In the genomic region with DNA sequence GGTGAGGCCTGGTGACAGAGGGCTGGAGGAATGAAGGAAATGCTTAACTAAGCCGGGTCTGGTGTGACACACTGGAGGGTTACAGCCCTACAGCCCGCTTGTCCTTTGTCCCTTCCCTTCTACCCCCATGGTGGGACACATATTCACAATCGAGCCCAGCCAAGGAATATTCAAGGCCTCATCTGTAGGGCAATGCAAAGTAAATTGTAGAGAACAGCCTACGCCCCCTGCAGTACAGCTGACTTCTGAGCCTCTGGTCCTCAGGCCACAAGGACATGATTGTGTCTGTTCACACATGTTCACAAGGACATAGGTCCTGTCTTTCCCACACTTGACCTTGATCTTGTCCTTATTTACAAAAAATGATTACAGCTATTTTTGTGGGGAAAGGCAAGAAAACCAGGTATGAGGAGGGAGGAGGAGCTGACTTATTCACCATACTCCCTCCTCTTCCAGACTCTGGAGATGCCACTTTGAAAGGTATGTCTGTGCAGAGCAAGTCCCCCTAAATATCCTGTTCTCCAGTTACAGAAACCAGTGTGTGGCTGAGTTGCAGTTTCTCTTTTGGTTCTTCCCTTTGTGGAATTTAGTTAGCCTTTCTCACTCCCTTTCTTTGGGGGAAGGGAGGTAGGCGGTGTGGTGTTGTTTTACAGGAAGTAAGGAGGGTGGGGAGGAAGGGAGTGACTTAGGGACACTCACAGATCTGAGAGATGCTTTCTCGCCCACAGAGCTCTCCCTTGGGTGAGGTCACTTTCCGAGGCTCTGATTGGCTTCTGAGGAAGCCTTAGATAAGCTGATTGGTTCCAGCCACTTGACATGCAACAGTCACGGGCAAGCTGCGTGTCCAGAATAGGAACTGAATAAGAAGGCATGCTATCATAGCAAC, we compare ENCODE assay signal across 1 cellular context.
TF ChIP-seq lines count a peak whose summit lies in the region.

No MANE protein-coding gene starts in this region.

TF ChIP-seq in PFSK-1, 5 proteins besides CTCF, POLR2A, EP300 and RAD21 (continued from another document):
- TF ChIP-seq, protein P1, sequence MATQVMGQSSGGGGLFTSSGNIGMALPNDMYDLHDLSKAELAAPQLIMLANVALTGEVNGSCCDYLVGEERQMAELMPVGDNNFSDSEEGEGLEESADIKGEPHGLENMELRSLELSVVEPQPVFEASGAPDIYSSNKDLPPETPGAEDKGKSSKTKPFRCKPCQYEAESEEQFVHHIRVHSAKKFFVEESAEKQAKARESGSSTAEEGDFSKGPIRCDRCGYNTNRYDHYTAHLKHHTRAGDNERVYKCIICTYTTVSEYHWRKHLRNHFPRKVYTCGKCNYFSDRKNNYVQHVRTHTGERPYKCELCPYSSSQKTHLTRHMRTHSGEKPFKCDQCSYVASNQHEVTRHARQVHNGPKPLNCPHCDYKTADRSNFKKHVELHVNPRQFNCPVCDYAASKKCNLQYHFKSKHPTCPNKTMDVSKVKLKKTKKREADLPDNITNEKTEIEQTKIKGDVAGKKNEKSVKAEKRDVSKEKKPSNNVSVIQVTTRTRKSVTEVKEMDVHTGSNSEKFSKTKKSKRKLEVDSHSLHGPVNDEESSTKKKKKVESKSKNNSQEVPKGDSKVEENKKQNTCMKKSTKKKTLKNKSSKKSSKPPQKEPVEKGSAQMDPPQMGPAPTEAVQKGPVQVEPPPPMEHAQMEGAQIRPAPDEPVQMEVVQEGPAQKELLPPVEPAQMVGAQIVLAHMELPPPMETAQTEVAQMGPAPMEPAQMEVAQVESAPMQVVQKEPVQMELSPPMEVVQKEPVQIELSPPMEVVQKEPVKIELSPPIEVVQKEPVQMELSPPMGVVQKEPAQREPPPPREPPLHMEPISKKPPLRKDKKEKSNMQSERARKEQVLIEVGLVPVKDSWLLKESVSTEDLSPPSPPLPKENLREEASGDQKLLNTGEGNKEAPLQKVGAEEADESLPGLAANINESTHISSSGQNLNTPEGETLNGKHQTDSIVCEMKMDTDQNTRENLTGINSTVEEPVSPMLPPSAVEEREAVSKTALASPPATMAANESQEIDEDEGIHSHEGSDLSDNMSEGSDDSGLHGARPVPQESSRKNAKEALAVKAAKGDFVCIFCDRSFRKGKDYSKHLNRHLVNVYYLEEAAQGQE (IDR thresholded peaks at IDR 0.05; ENCODE audit: insufficient read depth in 1 of 2, low read depth in 2 of 2, low read length in 2 of 2): 0 out of 4 replicates have a peak, but pooled peaks of 1 of the 2 experiments have one; percentile 5
TF ChIP-seq in PFSK-1: peak in this region for 2.
